10 cellular contexts compared by ENCODE assay signal in the genomic region with DNA sequence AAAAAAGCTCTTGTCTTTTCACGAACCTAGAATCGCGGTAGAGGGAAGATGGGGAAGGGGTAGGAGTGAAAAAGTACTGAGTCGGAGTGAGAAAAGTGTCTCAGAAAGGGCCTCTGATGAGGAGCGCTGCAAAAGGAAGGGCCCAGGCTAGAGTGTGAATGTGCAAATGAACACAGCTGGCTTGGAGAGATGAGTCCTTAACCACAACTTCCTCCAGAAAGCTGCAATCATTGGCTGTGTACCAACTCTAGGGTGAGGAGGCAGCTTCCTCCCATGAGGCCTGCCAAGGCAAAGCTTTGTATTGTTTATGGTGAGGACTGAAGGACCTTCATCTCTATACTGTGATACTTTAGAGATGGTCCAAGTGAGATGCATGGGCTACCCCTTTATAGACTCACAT.
A peak's percentile ranks its signal among the peaks of the same experiment; 100 is the strongest.
DNase-seq lines count a peak whose midpoint lies in the region; ATAC-seq and TF ChIP-seq lines count a peak whose summit lies in the region.
"Had no signal": no experiment of that assay in that cellular context is flagged by ENCODE, and none has a peak within 500 bp of the region (broad histone marks: within the 10 kb centered on the region; RNA-seq: fewer than 3 reads in every experiment).

No MANE protein-coding gene starts in this region.

- H3K27me3 Mint-ChIP-seq in dendritic cell treated with granulocyte-macrophage colony-stimulating factor and Interleukin-4, amounts not matched to agents 40 ng/mL and 50 ng/mL, for 4 days = no peaks in the 10 kb centered on the region
- H3K27me3 Mint-ChIP-seq: central memory CD8-positive, alpha-beta T cell had no signal

- no peak for TF ChIP-seq CTCF in transverse colon (IDR thresholded peaks at IDR 0.05)
- no peak for TF ChIP-seq CTCF in omental fat pad (IDR thresholded peaks at IDR 0.05)

- H3K4me3 Mint-ChIP-seq in dendritic cell treated with granulocyte-macrophage colony-stimulating factor and Interleukin-4, amounts not matched to agents 40 ng/mL and 50 ng/mL, for 4 days = no peak overlapping the region
- H3K4me3 Mint-ChIP-seq: central memory CD8-positive, alpha-beta T cell had no signal

- H3K4me1 ChIP-seq in transverse colon = no peaks in the 10 kb centered on the region

- H3K27ac Mint-ChIP-seq in dendritic cell treated with granulocyte-macrophage colony-stimulating factor and Interleukin-4, amounts not matched to agents 40 ng/mL and 50 ng/mL, for 4 days = peak overlapping the region; percentile 44

- no peak for TF ChIP-seq EP300 in transverse colon (IDR thresholded peaks at IDR 0.05; ENCODE audit: low read depth)

- in situ Hi-C loops in transverse colon (cut with MboI; ENCODE audit: low pct_ligation_motif_present in 1 of 4, low pct_unique_long_range_greater_than_20kb in 1 of 4, low sequenced_read_pairs in 3 of 4) = no loop called here

- H3K9me3 ChIP-seq in transverse colon = no peaks in the 10 kb centered on the region

- H3K27ac ChIP-seq in transverse colon = no peak overlapping the region

- 71 to 80% methylated on average over 4 to 5 of the region's 5 CpGs for WGBS in transverse colon (ENCODE audit: low coverage in 1 of 2), 2 donors

- intact Hi-C loops in Right ventricle myocardium inferior (cut with DNase I) (no loop called here), cardiac septum (cut with DNase I) (no loop called here), transverse colon (cut with DNase I; ENCODE audit: low total_unique reads) (no loop called here)
- intact Hi-C loops in dendritic cell treated with granulocyte-macrophage colony-stimulating factor and Interleukin-4, amounts not matched to agents 40 ng/mL and 50 ng/mL, for 4 days (cut with micrococcal nuclease) = loop anchor here (1.0 kb wide), 1 partner anchor 9 kb away; no protein-coding TSS in a partner anchor

- peaks cover 15% of the 10 kb centered on the region for H3K4me1 Mint-ChIP-seq in dendritic cell treated with granulocyte-macrophage colony-stimulating factor and Interleukin-4, amounts not matched to agents 40 ng/mL and 50 ng/mL, for 4 days (ENCODE audit: low read depth)
- H3K4me1 Mint-ChIP-seq: central memory CD8-positive, alpha-beta T cell had no signal

- H3K36me3 ChIP-seq in transverse colon = no peaks in the 10 kb centered on the region

- ATAC-seq in Right ventricle myocardium inferior (peak; percentile 68), omental fat pad (ENCODE audit: low FRiP score) (no peak), GM21529 (IDR thresholded peaks at IDR 0.05; ENCODE audit: unreplicated experiment) (no peak)
- ATAC-seq: HCT116 had no signal

- peaks cover 6% of the 10 kb centered on the region for H3K9me3 Mint-ChIP-seq in dendritic cell treated with granulocyte-macrophage colony-stimulating factor and Interleukin-4, amounts not matched to agents 40 ng/mL and 50 ng/mL, for 4 days

- DNase-seq in Right ventricle myocardium inferior (ENCODE audit: missing footprints) (no peak), cardiac septum (ENCODE audit: low spot score) (no peak), NAMALWA (ENCODE audit: low spot score) (peak; percentile 3), transverse colon (peak; percentile 8), omental fat pad (ENCODE audit: low spot score) (no peak)
- DNase-seq in activated naive CD4-positive, alpha-beta T cell treated with anti-CD3 and anti-CD28 coated beads, Interleukin-2, amount 50 U/mL, for 16 hours = no peak

- no peaks in the 10 kb centered on the region for H3K27me3 ChIP-seq in transverse colon

- TF ChIP-seq POLR2A in transverse colon (IDR thresholded peaks at IDR 0.05) = no peak

- H3K4me3 ChIP-seq in transverse colon = no peak overlapping the region

- no peaks in the 10 kb centered on the region for H3K36me3 Mint-ChIP-seq in dendritic cell treated with granulocyte-macrophage colony-stimulating factor and Interleukin-4, amounts not matched to agents 40 ng/mL and 50 ng/mL, for 4 days (ENCODE audit: low read depth)

Comparison
In these comparisons a context has a peak if more than half of its experiments do, and no peak if none do; other contexts are left out.
1. DNase-seq: peak in NAMALWA (single experiment) and transverse colon (single experiment); none in Right ventricle myocardium inferior (single experiment), cardiac septum (single experiment), omental fat pad (single experiment) and activated naive CD4-positive, alpha-beta T cell treated with anti-CD3 and anti-CD28 coated beads, Interleukin-2, amount 50 U/mL, for 16 hours (single experiment).